18 cellular contexts compared by ENCODE assay signal in genomic region chr3:10169000-10169496, GRCh38. TPM values are rescaled to one million over a fixed set of nuclear protein-coding genes. Genes with fewer than 3 reads are reported as not detected.
DNase-seq lines count a peak whose midpoint lies in the region; ATAC-seq, FAIRE-seq and TF ChIP-seq lines count a peak whose summit lies in the region.
"Had no signal": no experiment of that assay in that cellular context is flagged by ENCODE, and none has a peak within 500 bp of the region (broad histone marks: within the 10 kb centered on the region; RNA-seq: fewer than 3 reads in every experiment).

No MANE protein-coding gene starts in this region.

- H3K27ac Mint-ChIP-seq in GM23338 (no peak overlapping the region), type B pancreatic cell (no peak overlapping the region)
- H3K27ac Mint-ChIP-seq: CD4-positive, alpha-beta T cell had no signal

- no peak overlapping the region for H4K5ac ChIP-seq in H1 (ENCODE audit: insufficient read length, low read depth, low read length)

- POLR2A ChIA-PET in H1 (lab: Charles Lee; ENCODE audit: partially characterized antibody): no interaction called here

- H3K36me3 Mint-ChIP-seq in GM23338 (ENCODE audit: low read depth) (peaks cover 13% of the 10 kb centered on the region), type B pancreatic cell (no peaks in the 10 kb centered on the region)

- H4K91ac ChIP-seq in H1 (replicated peaks; ENCODE audit: insufficient read length, low read length): no peak overlapping the region

- H2BK20ac ChIP-seq in H1 (ENCODE audit: low read length): no peak overlapping the region

- H3K9ac ChIP-seq in OCI-LY1 (ENCODE audit: low read length) (no peak overlapping the region), H1 (replicated peaks in 1 of 4; ENCODE audit: extremely low read depth in 1 of 4, low read depth in 3 of 4, low read length in 3 of 4) (no peak overlapping the region)

- H3K18ac ChIP-seq in H1 (ENCODE audit: extremely low read depth, low read length): no peak overlapping the region

- no peak for TF ChIP-seq POLR2A in H1 (IDR thresholded peaks at IDR 0.05; ENCODE audit: control extremely low read depth in 1 of 2, low read depth in 2 of 2, low read length in 2 of 2)

- H2BK15ac ChIP-seq in H1 (ENCODE audit: low read length): no peak overlapping the region

- DNase-seq in GM23338 (ENCODE audit: low spot score): peak; percentile 34
- no peak for DNase-seq in H1 (ENCODE audit: low read depth in 1 of 2, low spot score in 2 of 2)
- no peak for DNase-seq in type B pancreatic cell (ENCODE audit: extremely low spot score, unreplicated experiment)
- no peak for DNase-seq in NOMO-1 (lab: John Stamatoyannopoulos, UW; ENCODE audit: unreplicated experiment in 2 of 2)
- no peak for DNase-seq in activated T-cell treated with anti-CD3 and anti-CD28 coated beads, Interleukin-2, amount 50 U/mL, for 1 hour
- DNase-seq in urothelium cell line (ENCODE audit: low spot score): no peak
- DNase-seq: activated CD4-positive, alpha-beta T cell treated with anti-CD3 and anti-CD28 coated beads, Interleukin-2, amount 50 U/mL, for 48 hours; CD4-positive, alpha-beta T cell; head of caudate nucleus; Karpas-422; midbrain; NCI-H2081; NCI-H774; stimulated activated naive CD8-positive, alpha-beta T cell treated with anti-CD3 and anti-CD28 coated beads, Interleukin-15, amount 100 ng/mL, for 72 hours had no signal

- no peak overlapping the region for H3K14ac ChIP-seq in H1 (ENCODE audit: insufficient read length)

- H2AK5ac ChIP-seq in H1 (ENCODE audit: low read depth, low read length): no peak overlapping the region

- no peak overlapping the region for H3K56ac ChIP-seq in H1 (replicated peaks; ENCODE audit: insufficient read length, low read depth, low read length)

- H4K20me1 ChIP-seq in GM23338 (replicated peaks; ENCODE audit: insufficient read depth) (no peaks in the 10 kb centered on the region), OCI-LY1 (ENCODE audit: insufficient read depth, low read length) (no peaks in the 10 kb centered on the region), H1 (replicated peaks in 1 of 2; ENCODE audit: control insufficient read depth in 1 of 2, insufficient read depth in 2 of 2, low read length in 2 of 2) (no peaks in the 10 kb centered on the region)

- no peaks in the 10 kb centered on the region for H3K79me1 ChIP-seq in H1 (ENCODE audit: low read depth, low read length)

- H3K23ac ChIP-seq in H1 (ENCODE audit: insufficient read length): no peak overlapping the region

- peaks cover 6% of the 10 kb centered on the region; the same call in 1 of the 2 replicates for H3K23me2 ChIP-seq in H1 (ENCODE audit: low read depth, low read length)

- peak; percentile 31 to 43 for TF ChIP-seq CTCF in GM23338 (conservative IDR thresholded peaks at IDR 0.05; ENCODE audit: low read depth in 2 of 2)
- peak; percentile 57 for TF ChIP-seq CTCF in OCI-LY1 (IDR thresholded peaks at IDR 0.05; ENCODE audit: low read length)
- TF ChIP-seq CTCF in H1 (IDR thresholded peaks at IDR 0.05; ENCODE audit: control extremely low read depth in 1 of 3, insufficient read depth in 1 of 3, low read depth in 1 of 3, low read length in 3 of 3): peak in 1 of 3 experiments; percentile 32; a peak in 1 of 4 replicates
- peak; percentile 46 for TF ChIP-seq CTCF in type B pancreatic cell (conservative IDR thresholded peaks at IDR 0.05)

- H2BK120ac ChIP-seq in H1 (replicated peaks; ENCODE audit: low read depth, low read length): no peak overlapping the region

- H4K8ac ChIP-seq in H1 (ENCODE audit: extremely low read depth, insufficient read depth, low read length): no peak overlapping the region

- no peak overlapping the region for H2BK5ac ChIP-seq in H1 (ENCODE audit: low read depth, low read length)

- FAIRE-seq in H1 (lab: Jason Lieb, UNC) (no peak), urothelium cell line (lab: Jason Lieb, UNC) (no peak)
- FAIRE-seq: G401.6, keratinocyte had no signal

- TF ChIP-seq RAD21 in H1 (IDR thresholded peaks at IDR 0.05 in 1 of 2, conservative IDR thresholded peaks at IDR 0.05 in 1 of 2; ENCODE audit: low read depth in 2 of 2, low read length in 2 of 2): no peak; a peak in 1 of 4 replicates

- H3K27ac ChIP-seq in GM23338 (ENCODE audit: low read depth) (no peak overlapping the region), OCI-LY1 (ENCODE audit: low read depth, low read length, poor library complexity, severe bottlenecking) (peak overlapping the region; percentile 95), H1 (ENCODE audit: low read depth, low read length) (no peak overlapping the region)

- no peak overlapping the region for H3K4ac ChIP-seq in H1 (replicated peaks; ENCODE audit: insufficient read length, low read depth, low read length)

- H3K4me1 ChIP-seq in GM23338 (ENCODE audit: insufficient read depth): no peaks in the 10 kb centered on the region
- H3K4me1 ChIP-seq in OCI-LY1 (ENCODE audit: insufficient read depth, low read length, severe bottlenecking): peaks cover 77% of the 10 kb centered on the region
- H3K4me1 ChIP-seq in H1 (replicated peaks in 1 of 4; ENCODE audit: control insufficient read depth in 3 of 4, insufficient read depth in 4 of 4, low read length in 3 of 4): peaks cover 0 to 2% (median 0%) of the 10 kb centered on the region in 4 experiments; a peak in 2 of 7 replicates

- H3K27me3 ChIP-seq in GM23338 (ENCODE audit: insufficient read depth) (no peaks in the 10 kb centered on the region), OCI-LY1 (ENCODE audit: insufficient read depth, low read length) (no peaks in the 10 kb centered on the region), H1 (replicated peaks in 1 of 4; ENCODE audit: control insufficient read depth in 3 of 4, extremely low read depth in 1 of 4, insufficient read depth in 3 of 4, low read length in 3 of 4) (no peaks in the 10 kb centered on the region; a peak in 1 of 7 replicates)

- H3K27me3 Mint-ChIP-seq in GM23338 (ENCODE audit: insufficient read depth, low read depth, poor library complexity) (peaks cover 11% of the 10 kb centered on the region), type B pancreatic cell (peaks cover 9% of the 10 kb centered on the region)
- H3K27me3 Mint-ChIP-seq: CD4-positive, alpha-beta T cell; stimulated activated naive CD8-positive, alpha-beta T cell treated with anti-CD3 and anti-CD28 coated beads, Interleukin-15, amount 100 ng/mL, for 72 hours had no signal

- H3K4me3 Mint-ChIP-seq in GM23338: no peak overlapping the region
- H3K4me3 Mint-ChIP-seq in type B pancreatic cell: no peak overlapping the region
- H3K4me3 Mint-ChIP-seq: stimulated activated naive CD8-positive, alpha-beta T cell treated with anti-CD3 and anti-CD28 coated beads, Interleukin-15, amount 100 ng/mL, for 72 hours had no signal

- H3K36me3 ChIP-seq in GM23338 (ENCODE audit: insufficient read depth) (peaks cover 5% of the 10 kb centered on the region; the same call in 1 of the 2 replicates), OCI-LY1 (ENCODE audit: insufficient read depth, low read length) (peaks cover 10% of the 10 kb centered on the region; the same call in 1 of the 2 replicates), H1 (ENCODE audit: control insufficient read depth in 2 of 4, insufficient read depth in 4 of 4, low read length in 3 of 4) (no peaks in the 10 kb centered on the region)

- H2AFZ ChIP-seq in GM23338 (no peak overlapping the region), OCI-LY1 (ENCODE audit: low read length) (no peak overlapping the region), H1 (ENCODE audit: low read length) (no peak overlapping the region)

- H3K9me3 Mint-ChIP-seq in GM23338: peaks cover 25% of the 10 kb centered on the region
- peaks cover 6% of the 10 kb centered on the region for H3K9me3 Mint-ChIP-seq in type B pancreatic cell

- H3K4me2 ChIP-seq in GM23338 (no peak overlapping the region), OCI-LY1 (ENCODE audit: low read length) (no peak overlapping the region; the same call in 1 of the 2 replicates), H1 (ENCODE audit: insufficient read depth in 1 of 2, low read depth in 2 of 2, low read length in 2 of 2) (no peak overlapping the region)

- no peak for ATAC-seq in GM23338
- ATAC-seq: esophagus mucosa; stimulated activated naive CD8-positive, alpha-beta T cell treated with anti-CD3 and anti-CD28 coated beads, Interleukin-15, amount 100 ng/mL, for 72 hours had no signal

- 72% methylated on average over 8 of the region's 8 CpGs; no CpG with 5 or more reads in 1 of the 2 experiments for WGBS in H1 (ENCODE audit: extremely low coverage in 1 of 2, insufficient coverage in 1 of 2, insufficient read length in 1 of 2, insufficient replicate concordance in 2 of 2, low coverage in 1 of 2, low lambda C conversion rate in 2 of 2, missing lambda C conversion rate in 1 of 2), 2 experiments

- TF ChIP-seq EP300 in H1 (IDR thresholded peaks at IDR 0.05; ENCODE audit: borderline replicate concordance in 1 of 2, low read depth in 2 of 2, low read length in 2 of 2): peak in 1 of 2 experiments; percentile 95; a peak in 1 of 3 replicates

- H2BK12ac ChIP-seq in H1 (ENCODE audit: low read depth, low read length): no peak overlapping the region

- H3K79me2 ChIP-seq in GM23338 (replicated peaks; ENCODE audit: insufficient read depth) (no peaks in the 10 kb centered on the region), OCI-LY1 (ENCODE audit: insufficient read depth, low read length) (peaks cover 7% of the 10 kb centered on the region; the same call in 1 of the 2 replicates), H1 (ENCODE audit: control insufficient read depth in 1 of 2, insufficient read depth in 2 of 2, low read length in 2 of 2) (no peaks in the 10 kb centered on the region)

- CTCF ChIA-PET in H1 (lab: Charles Lee; ENCODE audit: partially characterized antibody): interaction anchor here (5.7 kb wide), 1 partner anchor 23 kb away, joined by 38 read pairs; no protein-coding TSS in a partner anchor

- H3K9me3 ChIP-seq in OCI-LY1 (ENCODE audit: low read length): no peaks in the 10 kb centered on the region
- H3K9me3 ChIP-seq in H1 (ENCODE audit: insufficient read depth in 2 of 2, low read depth in 1 of 2, low read length in 1 of 2): peaks cover 14 to 17% of the 10 kb centered on the region in 2 experiments; a peak in 3 of 4 replicates

- H3F3A ChIP-seq in GM23338 (replicated peaks; ENCODE audit: low read depth): no peaks in the 10 kb centered on the region
- 0 out of 2 replicates have a peak, but pooled peaks cover 3% of the 10 kb centered on the region for H3F3A ChIP-seq in OCI-LY1 (ENCODE audit: insufficient read depth, low read length)

- no peak overlapping the region for H3K4me3 ChIP-seq in GM23338
- H3K4me3 ChIP-seq in OCI-LY1 (ENCODE audit: low read depth, low read length, poor library complexity, severe bottlenecking): no peak overlapping the region
- H3K4me3 ChIP-seq in H1 (ENCODE audit: extremely low read depth in 1 of 4, insufficient read depth in 2 of 4, low read depth in 3 of 4, low read length in 4 of 4): no peak overlapping the region

- no peaks in the 10 kb centered on the region; the same call in 2 of the 3 replicates for H3K4me1 Mint-ChIP-seq in GM23338
- H3K4me1 Mint-ChIP-seq in type B pancreatic cell (ENCODE audit: unreplicated experiment): no peaks in the 10 kb centered on the region

- H3K9me2 ChIP-seq in GM23338 (ENCODE audit: insufficient read depth) (0 out of 2 replicates have a peak, but pooled peaks cover 4% of the 10 kb centered on the region), OCI-LY1 (ENCODE audit: low read depth, low read length) (no peaks in the 10 kb centered on the region)

RNA-seq across cellular contexts. Expression of gene IRAK2, which starts 4.3 kb away (rescaled TPM):
- 0.85 and 1.4 TPM in 2 replicates for total RNA-seq in GM23338 (2014; rRNA removed; shearing (Covaris generic))
- 0.37 and 0.68 TPM in 2 replicates for polyA plus RNA-seq in GM23338 (2016; fragmentation: Nextera tagmentation; extraction: Ambion mirVana)
- total RNA-seq in H1 (2021; fragmentation: NEBNext Ultra II Directional; extraction: Animal tissue kit (Norgen Biotek cat#: 25700)): 1.3 and 1.5 TPM in 2 replicates
- polyA plus RNA-seq in H1 (2011; rRNA removed): 1.5 TPM in 2 replicates
- 1.4 TPM for polyA plus RNA-seq in H1 (2011; cell fraction: cytosol; rRNA removed)
- polyA plus RNA-seq in H1 (2011; cell fraction: nucleus; rRNA removed): 1.4 TPM
- polyA plus RNA-seq in H1 (2012, experiment 1 of 2): 0.84 to 1.4 TPM (median 0.98 TPM) in 4 replicates
- polyA plus RNA-seq in H1 (2012, experiment 2 of 2): 0.89 TPM
- polyA plus RNA-seq in H1 (2013, experiment 1 of 2): 0.61 TPM
- polyA plus RNA-seq in H1 (2013, experiment 2 of 2): 0.53 TPM
- 1.2 and 1.5 TPM in 2 replicates for polyA minus RNA-seq in H1 (2011; rRNA and poly(A)+ RNA removed)
- 1.1 TPM for polyA minus RNA-seq in H1 (2011; cell fraction: cytosol; rRNA and poly(A)+ RNA removed)
- polyA minus RNA-seq in H1 (2011; cell fraction: nucleus; rRNA and poly(A)+ RNA removed): 1.3 TPM
- 1.4 and 2.5 TPM in 2 replicates for total RNA-seq in type B pancreatic cell (ENCODE audit: low replicate concordance)

RNA-seq across cellular contexts. Expression of gene VHL, which starts 27.5 kb away (rescaled TPM):
- 46.7 and 62.8 TPM in 2 replicates for total RNA-seq in GM23338 (2014; rRNA removed; shearing (Covaris generic))
- 16.7 and 18.7 TPM in 2 replicates for polyA plus RNA-seq in GM23338 (2016; fragmentation: Nextera tagmentation; extraction: Ambion mirVana)
- total RNA-seq in H1 (2021; fragmentation: NEBNext Ultra II Directional; extraction: Animal tissue kit (Norgen Biotek cat#: 25700)): 51.5 and 53.7 TPM in 2 replicates
- polyA plus RNA-seq in H1 (2011; rRNA removed): 14.0 and 14.5 TPM in 2 replicates
- 25.2 TPM for polyA plus RNA-seq in H1 (2011; cell fraction: cytosol; rRNA removed)
- polyA plus RNA-seq in H1 (2011; cell fraction: nucleus; rRNA removed): 16.0 TPM
- 38.1 to 42.1 TPM (median 41.5 TPM) in 4 replicates for polyA plus RNA-seq in H1 (2012, experiment 1 of 2)
- polyA plus RNA-seq in H1 (2012, experiment 2 of 2): 20.8 TPM
- 34.7 TPM for polyA plus RNA-seq in H1 (2013, experiment 1 of 2)
- polyA plus RNA-seq in H1 (2013, experiment 2 of 2): 30.5 TPM
- polyA minus RNA-seq in H1 (2011; rRNA and poly(A)+ RNA removed): 21.4 and 21.5 TPM in 2 replicates
- 15.8 TPM for polyA minus RNA-seq in H1 (2011; cell fraction: cytosol; rRNA and poly(A)+ RNA removed)
- 11.5 TPM for polyA minus RNA-seq in H1 (2011; cell fraction: nucleus; rRNA and poly(A)+ RNA removed)
- 58.6 and 73.4 TPM in 2 replicates for total RNA-seq in type B pancreatic cell (ENCODE audit: low replicate concordance)

RNA-seq across cellular contexts. Expression of gene BRK1, which starts 53.6 kb away (rescaled TPM):
- 104 and 130 TPM in 2 replicates for total RNA-seq in GM23338 (2014; rRNA removed; shearing (Covaris generic))
- polyA plus RNA-seq in GM23338 (2016; fragmentation: Nextera tagmentation; extraction: Ambion mirVana): 148 and 165 TPM in 2 replicates
- total RNA-seq in H1 (2021; fragmentation: NEBNext Ultra II Directional; extraction: Animal tissue kit (Norgen Biotek cat#: 25700)): 134 and 137 TPM in 2 replicates
- 103 and 164 TPM in 2 replicates for polyA plus RNA-seq in H1 (2011; rRNA removed)
- 131 TPM for polyA plus RNA-seq in H1 (2011; cell fraction: cytosol; rRNA removed)
- polyA plus RNA-seq in H1 (2011; cell fraction: nucleus; rRNA removed): 41.9 TPM
- polyA plus RNA-seq in H1 (2012, experiment 1 of 2): 176 to 268 TPM (median 198 TPM) in 4 replicates
- 163 TPM for polyA plus RNA-seq in H1 (2012, experiment 2 of 2)
- 98.7 TPM for polyA plus RNA-seq in H1 (2013, experiment 1 of 2)
- polyA plus RNA-seq in H1 (2013, experiment 2 of 2): 106 TPM
- 59.7 and 74.2 TPM in 2 replicates for polyA minus RNA-seq in H1 (2011; rRNA and poly(A)+ RNA removed)
- 42.9 TPM for polyA minus RNA-seq in H1 (2011; cell fraction: cytosol; rRNA and poly(A)+ RNA removed)
- polyA minus RNA-seq in H1 (2011; cell fraction: nucleus; rRNA and poly(A)+ RNA removed): 34.2 TPM
- total RNA-seq in type B pancreatic cell (ENCODE audit: low replicate concordance): 132 and 147 TPM in 2 replicates
